13 cellular contexts compared by ENCODE assay signal in the genomic region with DNA sequence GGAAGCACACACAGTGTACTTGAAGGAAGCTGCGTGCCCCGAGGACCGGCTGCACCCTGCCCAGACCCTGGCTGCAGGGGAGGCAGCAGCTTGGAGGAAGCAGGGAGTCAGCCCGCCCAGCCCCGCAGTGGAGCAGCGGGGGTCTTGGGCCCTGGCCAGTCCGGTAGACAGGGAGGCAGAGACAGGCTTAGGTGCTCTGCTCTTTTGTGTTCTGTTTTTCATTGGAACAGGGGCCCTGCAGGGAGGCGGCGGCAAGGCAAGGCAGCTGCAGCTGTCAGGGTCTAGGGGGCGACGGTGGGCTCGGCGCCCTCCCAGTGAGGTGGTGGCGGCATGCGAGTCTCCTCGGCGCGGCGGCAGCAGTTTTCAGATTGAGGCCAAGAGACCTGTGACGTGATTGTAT. TPM values are rescaled to one million over a fixed set of nuclear protein-coding genes. Genes with fewer than 3 reads are reported as not detected.
"Had no signal": no experiment of that assay in that cellular context is flagged by ENCODE, and none has a peak within 500 bp of the region (broad histone marks: within the 10 kb centered on the region; RNA-seq: fewer than 3 reads in every experiment).

No MANE protein-coding gene starts in this region.

- H3K9me3 ChIP-seq: ascending aorta, heart right ventricle, neutrophil, tibial artery, vagina had no signal

- DNase-seq: activated CD4-positive, alpha-beta memory T cell treated with anti-CD3 and anti-CD28 coated beads for 36 hours; activated naive CD4-positive, alpha-beta T cell; activated naive CD8-positive, alpha-beta T cell treated with anti-CD3 and anti-CD28 coated beads, Interleukin-2, amount 50 U/mL, for 24 hours; heart right ventricle; left ventricle myocardium superior; retina; tibial artery had no signal

- ATAC-seq: activated naive CD8-positive, alpha-beta T cell treated with anti-CD3 and anti-CD28 coated beads, Interleukin-2, amount 50 U/mL, for 24 hours; left ventricle myocardium superior had no signal

- H3K4me3 ChIP-seq: ascending aorta, heart right ventricle, skin epidermis, tibial artery, vagina had no signal

- H3K27me3 ChIP-seq: ascending aorta, heart right ventricle, neutrophil, tibial artery, vagina had no signal

- H3K4me1 ChIP-seq: ascending aorta, tibial artery, vagina had no signal

- H3K27ac ChIP-seq: ascending aorta, heart right ventricle, neutrophil, skin epidermis, tibial artery, vagina had no signal

RNA-seq across cellular contexts. Expression of gene TFCP2L1, which starts 53.3 kb away (rescaled TPM):
- total RNA-seq: fibroblast of lung, myocyte had no signal
- polyA plus RNA-seq: fibroblast of lung had no signal
